In the genomic region with DNA sequence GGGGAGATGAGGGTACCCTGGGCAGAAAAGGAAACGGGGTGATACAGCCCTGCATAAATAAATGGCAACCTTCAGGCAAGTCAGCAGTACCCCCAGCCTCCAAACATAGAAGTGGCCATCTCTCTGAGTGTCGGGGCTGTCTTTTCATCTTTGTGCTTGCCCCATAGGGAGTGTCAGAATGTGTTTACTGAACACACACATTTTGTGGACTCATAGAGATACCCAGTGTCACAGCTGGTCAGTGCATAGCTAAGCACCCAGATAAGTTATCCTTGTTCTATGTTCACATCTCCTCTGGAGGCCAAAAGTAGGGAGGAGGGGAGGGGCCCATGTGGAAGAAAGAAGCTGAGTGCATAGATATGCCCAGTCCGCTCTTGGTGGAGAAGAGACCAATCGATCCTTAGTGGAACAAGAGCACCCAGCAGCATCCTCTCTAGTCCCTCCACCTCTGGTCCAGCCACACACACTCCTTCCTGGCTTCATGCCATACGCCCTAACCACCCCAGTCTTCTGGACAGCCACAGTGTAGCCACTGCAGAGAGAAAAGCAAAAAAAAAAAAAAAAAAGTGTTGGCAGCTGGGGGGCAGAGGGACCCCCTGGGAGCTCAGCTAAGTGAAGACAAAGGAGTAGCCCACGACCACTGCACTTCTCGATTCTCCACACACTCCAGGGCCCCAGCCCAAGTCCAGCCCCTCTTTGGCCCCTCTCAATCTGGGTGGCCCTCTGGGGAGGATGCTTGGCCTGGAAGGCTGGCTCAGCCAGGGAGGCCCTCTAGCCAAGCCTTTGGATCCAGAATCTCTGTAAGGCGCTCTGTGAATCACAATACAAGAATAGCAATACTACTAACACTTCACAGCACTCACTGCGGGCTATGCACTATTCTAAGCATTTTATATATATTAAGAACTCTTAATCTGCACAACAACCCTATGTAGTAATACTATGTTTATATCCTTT, we compare ENCODE assay signal across 12 cellular contexts. TPM values are rescaled to one million over a fixed set of nuclear protein-coding genes. Genes with fewer than 3 reads are reported as not detected.
DNase-seq lines count a peak whose midpoint lies in the region; ATAC-seq and TF ChIP-seq lines count a peak whose summit lies in the region.
"Had no signal": no experiment of that assay in that cellular context is flagged by ENCODE, and none has a peak within 500 bp of the region (broad histone marks: within the 10 kb centered on the region; RNA-seq: fewer than 3 reads in every experiment).

No MANE protein-coding gene starts in this region.

- no peaks in the 10 kb centered on the region; the same call in 1 of the 2 replicates for H3K79me2 ChIP-seq in H9 (ENCODE audit: insufficient read depth, low read length)

- no peaks in the 10 kb centered on the region for H3K36me3 ChIP-seq in rectal smooth muscle tissue (ENCODE audit: control insufficient read depth, insufficient read depth, low read length)
- H3K36me3 ChIP-seq in BE2C = no peaks in the 10 kb centered on the region

- peaks cover 7% of the 10 kb centered on the region for H4K20me1 ChIP-seq in H9 (ENCODE audit: control insufficient read depth, insufficient read depth, insufficient read length)

- H3K4me2 ChIP-seq in H9 (ENCODE audit: insufficient read depth, insufficient read length, low read length) = no peak overlapping the region

- no peak overlapping the region for H3K18ac ChIP-seq in H9 (ENCODE audit: insufficient read length, low read depth, low read length)

- H3K4me3 Mint-ChIP-seq in H9 = peak overlapping the region; percentile 92 to 98; a peak in 3 of 5 replicates

- H4K8ac ChIP-seq in H9 (replicated peaks; ENCODE audit: insufficient read length, low read depth, low read length) = no peak overlapping the region

- H3K27me3 ChIP-seq in H9 (ENCODE audit: insufficient read depth, low read length) (no peaks in the 10 kb centered on the region), rectal smooth muscle tissue (ENCODE audit: control insufficient read depth, insufficient read depth, low read length) (no peaks in the 10 kb centered on the region), BE2C (peaks cover 37% of the 10 kb centered on the region)
- H3K27me3 ChIP-seq: body of pancreas had no signal

- peaks cover 5% of the 10 kb centered on the region for H3K79me1 ChIP-seq in H9 (ENCODE audit: insufficient read depth, low read depth, low read length, poor library complexity, severe bottlenecking)

- H3K9ac ChIP-seq in H9 (ENCODE audit: extremely low read depth, insufficient read length, low read length) (no peak overlapping the region), rectal smooth muscle tissue (ENCODE audit: low read length) (no peak overlapping the region)

- H3K27ac Mint-ChIP-seq in H9 = no peak overlapping the region
- H3K27ac Mint-ChIP-seq: activated T-cell treated with anti-CD3 and anti-CD28 coated beads, Interleukin-2, amount 50 U/mL, for 72 hours had no signal

- H3T11ph ChIP-seq in H9 (ENCODE audit: low read length) = no peak overlapping the region

- H3K4me3 ChIP-seq in rectal smooth muscle tissue (ENCODE audit: low read length) (peak overlapping the region; percentile 59), BE2C (ENCODE audit: low read depth, low read length) (no peak overlapping the region)
- H3K4me3 ChIP-seq: body of pancreas had no signal

- no peak overlapping the region for H3K23ac ChIP-seq in H9 (ENCODE audit: insufficient read length, low read depth, low read length)

- no peak overlapping the region for H2AK5ac ChIP-seq in H9 (ENCODE audit: insufficient read length, low read length)

- no peak for ATAC-seq in GM21619 (IDR thresholded peaks at IDR 0.05; ENCODE audit: unreplicated experiment)
- no peak for ATAC-seq in GM19452 (IDR thresholded peaks at IDR 0.05; ENCODE audit: unreplicated experiment)
- ATAC-seq: body of pancreas had no signal

- no peak overlapping the region for H4K91ac ChIP-seq in H9 (ENCODE audit: insufficient read length, low read depth, low read length)

- H3K4me1 ChIP-seq in H9 (ENCODE audit: insufficient read depth, low read length) (0 out of 2 replicates have a peak, but pooled peaks cover 2% of the 10 kb centered on the region), rectal smooth muscle tissue (ENCODE audit: control insufficient read depth, insufficient read depth, low read length) (peaks cover 30% of the 10 kb centered on the region), BE2C (no peaks in the 10 kb centered on the region)

- H2BK20ac ChIP-seq in H9 (ENCODE audit: low read depth, low read length, poor library complexity, severe bottlenecking) = no peak overlapping the region

- H3K27me3 Mint-ChIP-seq in H9 (ENCODE audit: low read depth) = peaks cover 11% of the 10 kb centered on the region

- H3K36me3 Mint-ChIP-seq in H9 (ENCODE audit: insufficient read depth in 1 of 3, low read depth in 3 of 3) = peaks cover 3 to 20% (median 12%) of the 10 kb centered on the region in 3 experiments; a peak in 5 of 7 replicates

- H2BK120ac ChIP-seq in H9 (ENCODE audit: low read depth, low read length, poor library complexity, severe bottlenecking) = no peak overlapping the region

- H4K5ac ChIP-seq in H9 (ENCODE audit: insufficient read length, low read depth, low read length) = no peak overlapping the region

- H3K9me3 ChIP-seq in H9 (ENCODE audit: control insufficient read depth, low read depth, low read length) (no peaks in the 10 kb centered on the region), BE2C (no peaks in the 10 kb centered on the region)
- H3K9me3 ChIP-seq: body of pancreas had no signal

- H3K56ac ChIP-seq in H9 (ENCODE audit: insufficient read length, low read depth, low read length) = no peak overlapping the region

- no peak overlapping the region for H3K4ac ChIP-seq in H9 (ENCODE audit: low read depth, low read length)

- TF ChIP-seq CTCF in H9 (conservative IDR thresholded peaks at IDR 0.05) = no peak
- no peak for TF ChIP-seq CTCF in BE2C (IDR thresholded peaks at IDR 0.05; ENCODE audit: low read depth, low read length)

- no peak overlapping the region for H3K14ac ChIP-seq in H9 (ENCODE audit: insufficient read depth, low read length)

- no peak for DNase-seq in H9
- DNase-seq in cardiac septum (ENCODE audit: low spot score) = peak; percentile 56
- no peak for DNase-seq in BE2C
- DNase-seq: activated CD4-positive, CD25-positive, alpha-beta regulatory T cell; body of pancreas; KG1; NCI-H2107 had no signal

- H2BK15ac ChIP-seq in H9 (ENCODE audit: low read depth, low read length) = no peak overlapping the region

- H3K4me1 Mint-ChIP-seq in H9 = peaks cover 42 to 45% of the 10 kb centered on the region in 2 experiments

- H2BK5ac ChIP-seq in H9 (ENCODE audit: insufficient read length, low read length) = no peak overlapping the region

- no peaks in the 10 kb centered on the region for H3K9me3 Mint-ChIP-seq in H9
- H3K9me3 Mint-ChIP-seq: activated T-cell treated with anti-CD3 and anti-CD28 coated beads, Interleukin-2, amount 50 U/mL, for 72 hours had no signal

- intact Hi-C loops in cardiac septum (cut with DNase I) = no loop called here

- H3K27ac ChIP-seq in H9 (ENCODE audit: insufficient read length, low read depth, low read length) (no peak overlapping the region), rectal smooth muscle tissue (ENCODE audit: low read depth, low read length) (peak overlapping the region; percentile 89)
- H3K27ac ChIP-seq: body of pancreas, epithelial cell of prostate had no signal

- peaks cover 16% of the 10 kb centered on the region for H3K23me2 ChIP-seq in H9 (ENCODE audit: insufficient read length, low read depth, low read length, poor library complexity, severe bottlenecking)

- no peak overlapping the region for H2AFZ ChIP-seq in H9 (ENCODE audit: low read length)

- no peak overlapping the region for H2BK12ac ChIP-seq in H9 (ENCODE audit: insufficient read length, low read depth, low read length)

- WGBS in H9 (ENCODE audit: extremely low coverage, insufficient read length, low lambda C conversion rate) = no CpG with 5 or more reads among the region's 9 CpGs

RNA-seq across cellular contexts. Expression of gene ITGA7, which starts 2.6 kb away (rescaled TPM):
- 114 and 119 TPM in 2 replicates for total RNA-seq in H9 (2021)
- 806 TPM for total RNA-seq in cardiac septum
- 3.1 TPM for polyA plus RNA-seq in BE2C (2012; ENCODE audit: insufficient read depth, insufficient read length, low read depth)

RNA-seq across cellular contexts. Expression of gene BLOC1S1, which starts 10.7 kb away (rescaled TPM):
- 104 and 108 TPM in 2 replicates for total RNA-seq in H9 (2021)
- total RNA-seq in cardiac septum = 97.7 TPM
- 146 TPM for polyA plus RNA-seq in BE2C (2012; ENCODE audit: insufficient read depth, insufficient read length, low read depth)

RNA-seq across cellular contexts. Expression of gene RDH5, which starts 15.1 kb away (rescaled TPM):
- total RNA-seq in H9 (2021) = 4.0 and 6.6 TPM in 2 replicates
- total RNA-seq in cardiac septum = 26.3 TPM
- polyA plus RNA-seq in BE2C (2012; ENCODE audit: insufficient read depth, insufficient read length, low read depth) = 2.2 TPM

RNA-seq across cellular contexts. Expression of gene CD63, which starts 23.7 kb away (rescaled TPM):
- 581 and 589 TPM in 2 replicates for total RNA-seq in H9 (2021)
- 914 TPM for total RNA-seq in cardiac septum
- polyA plus RNA-seq in BE2C (2012; ENCODE audit: insufficient read depth, insufficient read length, low read depth) = 1,347 TPM

RNA-seq across cellular contexts. Expression of gene GDF11, which starts 37.8 kb away (rescaled TPM):
- 31.2 and 31.8 TPM in 2 replicates for total RNA-seq in H9 (2021)
- 18.0 TPM for total RNA-seq in cardiac septum
- polyA plus RNA-seq in BE2C (2012; ENCODE audit: insufficient read depth, insufficient read length, low read depth) = 111 TPM
